In genomic region chr14:102554835-102555819, GRCh38 we compare ENCODE assay signal across 8 cellular contexts. TPM values are rescaled to one million over a fixed set of nuclear protein-coding genes. Genes with fewer than 3 reads are reported as not detected.
A peak's percentile ranks its signal among the peaks of the same experiment; 100 is the strongest.
DNase-seq lines count a peak whose midpoint lies in the region; ATAC-seq and TF ChIP-seq lines count a peak whose summit lies in the region.

No MANE protein-coding gene starts in this region.

- H3K4me1 Mint-ChIP-seq in natural killer cell treated with Interleukin-12 subunit alpha and Interleukin-12 subunit beta and Interleukin-15 and Interleukin-18, amount 100 ng/mL, for 72 hours (ENCODE audit: low read depth in 2 of 2), result no peaks in the 10 kb centered on the region

- no peaks in the 10 kb centered on the region for H3K36me3 ChIP-seq in testis (ENCODE audit: low read depth, missing control alignments)

- no peak for TF ChIP-seq CTCF in NB4 (IDR thresholded peaks at IDR 0.05; ENCODE audit: low read depth, low read length)
- no peak for TF ChIP-seq CTCF in testis (IDR thresholded peaks at IDR 0.05)

- peaks cover 4% of the 10 kb centered on the region for H3K4me1 ChIP-seq in testis

- no peaks in the 10 kb centered on the region for H3K27me3 ChIP-seq in testis

- peak overlapping the region; percentile 39 to 51 for H3K27ac ChIP-seq in testis

- H3K4me3 ChIP-seq in NB4 (ENCODE audit: low read depth, low read length) (no peak overlapping the region), testis (peak overlapping the region; percentile 57 to 87)

- no peak overlapping the region for H3K27ac Mint-ChIP-seq in natural killer cell treated with Interleukin-12 subunit alpha and Interleukin-12 subunit beta and Interleukin-15 and Interleukin-18, amount 100 ng/mL, for 72 hours

- H3K36me3 Mint-ChIP-seq in natural killer cell treated with Interleukin-12 subunit alpha and Interleukin-12 subunit beta and Interleukin-15 and Interleukin-18, amount 100 ng/mL, for 72 hours, result no peaks in the 10 kb centered on the region

- 2 to 10% methylated on average over 15 to 57 of the region's 94 CpGs for WGBS in testis, 2 donors

- H3K9me3 ChIP-seq in testis, result no peaks in the 10 kb centered on the region

- ATAC-seq in esophagus mucosa, result peak; percentile 70
- ATAC-seq in natural killer cell treated with Interleukin-12 subunit alpha and Interleukin-12 subunit beta and Interleukin-15 and Interleukin-18, amount 100 ng/mL, for 72 hours, result peak; percentile 83 to 88

- H3K9me3 Mint-ChIP-seq in natural killer cell treated with Interleukin-12 subunit alpha and Interleukin-12 subunit beta and Interleukin-15 and Interleukin-18, amount 100 ng/mL, for 72 hours, result no peaks in the 10 kb centered on the region

- DNase-seq in ELR (ENCODE audit: low read depth) (peak; percentile 66), NB4 (ENCODE audit: low read depth) (peak; percentile 56), testis (peak; percentile 51), HK-2 (ENCODE audit: unreplicated experiment) (no peak), NCI-H526 treated with DMSO at 0.1 percent for 48 hours (lab: John Stamatoyannopoulos, UW) (no peak)
- peak; percentile 81 for DNase-seq in activated CD8-positive, alpha-beta memory T cell treated with anti-CD3 and anti-CD28 coated beads, Interleukin-2, amount 50 U/mL, for 48 hours
- DNase-seq in natural killer cell treated with Interleukin-12 subunit alpha and Interleukin-12 subunit beta and Interleukin-15 and Interleukin-18, amount 100 ng/mL, for 72 hours (ENCODE audit: low spot score), result peak; percentile 79

- H3K27me3 Mint-ChIP-seq in natural killer cell treated with Interleukin-12 subunit alpha and Interleukin-12 subunit beta and Interleukin-15 and Interleukin-18, amount 100 ng/mL, for 72 hours, result peaks cover 0 to 3% of the 10 kb centered on the region in 2 donors

- TF ChIP-seq POLR2A in NB4 (IDR thresholded peaks at IDR 0.05; ENCODE audit: extremely low read depth, insufficient read length), result no peak
- no peak for TF ChIP-seq POLR2A in testis (IDR thresholded peaks at IDR 0.05)

- H3K4me3 Mint-ChIP-seq in natural killer cell treated with Interleukin-12 subunit alpha and Interleukin-12 subunit beta and Interleukin-15 and Interleukin-18, amount 100 ng/mL, for 72 hours, result peak overlapping the region; percentile 55

- intact Hi-C loops in testis (cut with DNase I; ENCODE audit: low total_unique reads), result no loop called here

RNA-seq across cellular contexts. Expression of gene RCOR1, which starts 37.3 kb away (rescaled TPM):
- 52.8 TPM for total RNA-seq in esophagus mucosa
- total RNA-seq in natural killer cell treated with Interleukin-12 subunit alpha and Interleukin-12 subunit beta and Interleukin-15 and Interleukin-18, amount 100 ng/mL, for 72 hours, result 10 to 100 TPM; 17.1 to 17.5 TPM
- total RNA-seq in testis, result 10 to 100 TPM; 33.9 to 37.8 TPM
- polyA plus RNA-seq in testis (ENCODE audit: insufficient read depth, low read depth, low replicate concordance), result 33.8 TPM

RNA-seq across cellular contexts. Expression of gene ANKRD9, which starts 45.6 kb away (rescaled TPM):
- total RNA-seq in esophagus mucosa, result 16.1 TPM
- 10 to 100 TPM in 1 of 2 donors, 1 to 10 TPM in 1; 7.9 to 12.7 TPM for total RNA-seq in natural killer cell treated with Interleukin-12 subunit alpha and Interleukin-12 subunit beta and Interleukin-15 and Interleukin-18, amount 100 ng/mL, for 72 hours
- 100 to 1,000 TPM in 1 of 2 donors, 10 to 100 TPM in 1; 88.7 to 153 TPM for total RNA-seq in testis
- polyA plus RNA-seq in testis (ENCODE audit: insufficient read depth, low read depth, low replicate concordance), result 21.0 TPM

Comparison
In these comparisons a context has a peak if more than half of its experiments do, and no peak if none do; other contexts are left out.
1. DNase-seq: peak in ELR (single experiment), NB4 (single experiment), activated CD8-positive, alpha-beta memory T cell treated with anti-CD3 and anti-CD28 coated beads, Interleukin-2, amount 50 U/mL, for 48 hours (single experiment), natural killer cell treated with Interleukin-12 subunit alpha and Interleukin-12 subunit beta and Interleukin-15 and Interleukin-18, amount 100 ng/mL, for 72 hours (single experiment) and testis (single experiment); none in HK-2 (single experiment) and NCI-H526 treated with DMSO at 0.1 percent for 48 hours (single experiment).